Comparison of ENCODE assay signal across 8 cellular contexts in the genomic region with DNA sequence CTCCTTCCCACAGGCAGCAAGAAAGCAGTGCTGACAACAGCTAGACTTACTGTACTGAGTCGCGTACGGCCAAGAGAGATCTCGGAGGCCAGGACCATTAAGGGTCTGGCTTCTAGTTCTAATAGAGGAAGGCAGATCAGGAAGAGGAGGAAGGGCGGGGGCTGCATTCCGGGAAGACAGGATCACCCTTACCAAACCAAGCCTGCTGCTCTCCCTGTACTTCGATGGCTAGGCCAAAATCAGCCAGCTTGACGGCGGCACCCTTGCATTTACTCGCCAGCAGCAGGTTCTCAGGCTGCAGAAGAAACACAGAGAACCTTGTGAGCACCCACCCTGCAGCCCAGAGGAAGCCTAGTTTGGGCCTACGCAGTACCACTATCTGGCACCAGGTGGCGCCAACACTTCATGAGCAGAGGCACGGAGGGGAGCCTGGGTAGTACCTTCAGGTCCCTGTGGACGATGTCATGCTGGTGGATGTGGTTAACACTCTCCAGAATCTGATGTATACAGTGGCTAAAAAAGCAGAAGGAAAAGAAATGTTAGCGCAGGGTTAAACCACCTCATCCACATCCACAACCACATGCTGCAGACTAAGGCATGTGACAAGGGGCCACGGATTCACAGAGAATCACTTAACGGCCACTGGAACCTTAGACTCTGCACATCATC. TPM values are rescaled to one million over a fixed set of nuclear protein-coding genes. Genes with fewer than 3 reads are reported as not detected.
DNase-seq lines count a peak whose midpoint lies in the region; ATAC-seq and TF ChIP-seq lines count a peak whose summit lies in the region.

No MANE protein-coding gene starts in this region.

- H3K27ac ChIP-seq in CD4-positive, CD25-positive, alpha-beta regulatory T cell (ENCODE audit: insufficient read depth, low read length, poor library complexity, severe bottlenecking), result peak overlapping the region; percentile 74
- H3K27ac ChIP-seq in endodermal cell (ENCODE audit: low read depth, low read length), result no peak overlapping the region

- H3K4me1 Mint-ChIP-seq in CD4-positive, CD25-positive, alpha-beta regulatory T cell, result peaks cover 5 to 19% (median 9%) of the 10 kb centered on the region in 4 donors
- peaks cover 15% of the 10 kb centered on the region for H3K4me1 Mint-ChIP-seq in activated CD8-positive, alpha-beta memory T cell treated with anti-CD3 and anti-CD28 coated beads, Interleukin-2, amount 10 ng/mL, durations not matched to agents 7 days and 5 days
- peaks cover 12% of the 10 kb centered on the region for H3K4me1 Mint-ChIP-seq in endodermal cell

- no peak overlapping the region for H3K9ac ChIP-seq in endodermal cell (ENCODE audit: extremely low read depth, low read length, poor library complexity, severe bottlenecking)

- H3K36me3 ChIP-seq in CD4-positive, CD25-positive, alpha-beta regulatory T cell (ENCODE audit: control insufficient read depth, insufficient read depth, low read length), result peaks cover 74% of the 10 kb centered on the region
- H3K36me3 ChIP-seq in endodermal cell (ENCODE audit: control insufficient read depth, insufficient read depth, low read length), result peaks cover 61% of the 10 kb centered on the region

- H3K36me3 Mint-ChIP-seq in CD4-positive, CD25-positive, alpha-beta regulatory T cell, result peaks cover 46% of the 10 kb centered on the region
- H3K36me3 Mint-ChIP-seq in activated CD8-positive, alpha-beta memory T cell treated with anti-CD3 and anti-CD28 coated beads, Interleukin-2, amount 10 ng/mL, durations not matched to agents 7 days and 5 days, result peaks cover 41% of the 10 kb centered on the region
- peaks cover 32% of the 10 kb centered on the region for H3K36me3 Mint-ChIP-seq in endodermal cell (ENCODE audit: low read depth)

- no peaks in the 10 kb centered on the region for H3K9me3 Mint-ChIP-seq in CD4-positive, CD25-positive, alpha-beta regulatory T cell
- H3K9me3 Mint-ChIP-seq in activated CD8-positive, alpha-beta memory T cell treated with anti-CD3 and anti-CD28 coated beads, Interleukin-2, amount 10 ng/mL, durations not matched to agents 7 days and 5 days (ENCODE audit: low read depth), result no peaks in the 10 kb centered on the region
- no peaks in the 10 kb centered on the region for H3K9me3 Mint-ChIP-seq in endodermal cell

- no peaks in the 10 kb centered on the region for H3K27me3 Mint-ChIP-seq in CD4-positive, CD25-positive, alpha-beta regulatory T cell
- no peaks in the 10 kb centered on the region for H3K27me3 Mint-ChIP-seq in activated CD8-positive, alpha-beta memory T cell treated with anti-CD3 and anti-CD28 coated beads, Interleukin-2, amount 10 ng/mL, durations not matched to agents 7 days and 5 days
- no peaks in the 10 kb centered on the region for H3K27me3 Mint-ChIP-seq in endodermal cell (ENCODE audit: insufficient read depth)

- no peak overlapping the region for H3K4me3 ChIP-seq in CD4-positive, CD25-positive, alpha-beta regulatory T cell (ENCODE audit: low read depth, low read length)
- no peak overlapping the region for H3K4me3 ChIP-seq in endodermal cell (ENCODE audit: low read length)

- H3K27ac Mint-ChIP-seq in CD4-positive, CD25-positive, alpha-beta regulatory T cell, result peak overlapping the region; percentile 88 to 96 (median 92)
- peak overlapping the region; percentile 78 for H3K27ac Mint-ChIP-seq in activated CD8-positive, alpha-beta memory T cell treated with anti-CD3 and anti-CD28 coated beads, Interleukin-2, amount 10 ng/mL, durations not matched to agents 7 days and 5 days
- no peak overlapping the region for H3K27ac Mint-ChIP-seq in endodermal cell

- WGBS in endodermal cell (ENCODE audit: insufficient coverage in 1 of 2, insufficient read length in 1 of 2), 2 experiments, result 38 to 52% methylated on average over 4 to 17 of the region's 17 CpGs

- peaks cover 7% of the 10 kb centered on the region for H3K4me1 ChIP-seq in CD4-positive, CD25-positive, alpha-beta regulatory T cell (ENCODE audit: control insufficient read depth, insufficient read depth, low read length, poor library complexity, severe bottlenecking)
- peaks cover 12% of the 10 kb centered on the region for H3K4me1 ChIP-seq in endodermal cell (ENCODE audit: control insufficient read depth, insufficient read depth, low read length)

- H3K9me3 ChIP-seq in CD4-positive, CD25-positive, alpha-beta regulatory T cell (ENCODE audit: control insufficient read depth in 2 of 2, low read length in 2 of 2), result no peaks in the 10 kb centered on the region
- no peaks in the 10 kb centered on the region for H3K9me3 ChIP-seq in endodermal cell (ENCODE audit: control insufficient read depth, low read length)

- peak; percentile 98 for ATAC-seq in CD4-positive, CD25-positive, alpha-beta regulatory T cell (ENCODE audit: low read depth in 2 of 2)
- ATAC-seq in GM19328 (IDR thresholded peaks at IDR 0.05; ENCODE audit: unreplicated experiment) (peak; percentile 94), HG03460 (IDR thresholded peaks at IDR 0.05; ENCODE audit: unreplicated experiment) (peak; percentile 91)
- peak; percentile 98 for ATAC-seq in activated CD8-positive, alpha-beta memory T cell treated with anti-CD3 and anti-CD28 coated beads, Interleukin-2, amount 10 ng/mL, durations not matched to agents 7 days and 5 days

- no peaks in the 10 kb centered on the region for H3K27me3 ChIP-seq in CD4-positive, CD25-positive, alpha-beta regulatory T cell (ENCODE audit: control insufficient read depth, insufficient read depth, low read length)
- no peaks in the 10 kb centered on the region for H3K27me3 ChIP-seq in endodermal cell (ENCODE audit: control insufficient read depth, insufficient read depth, low read length, poor library complexity, severe bottlenecking)

- peak overlapping the region in 1 of 4 donors; percentile 7 for H3K4me3 Mint-ChIP-seq in CD4-positive, CD25-positive, alpha-beta regulatory T cell
- peak overlapping the region; percentile 48 for H3K4me3 Mint-ChIP-seq in activated CD8-positive, alpha-beta memory T cell treated with anti-CD3 and anti-CD28 coated beads, Interleukin-2, amount 10 ng/mL, durations not matched to agents 7 days and 5 days
- H3K4me3 Mint-ChIP-seq in endodermal cell, result no peak overlapping the region

- peak; percentile 78 to 92 (median 87) for DNase-seq in CD4-positive, CD25-positive, alpha-beta regulatory T cell
- DNase-seq in NOMO-1 (lab: John Stamatoyannopoulos, UW; ENCODE audit: unreplicated experiment in 2 of 2) (peak; percentile 88 to 99), endodermal cell (peak; percentile 97), middle frontal gyrus (ENCODE audit: extremely low spot score, low spot score) (peak; percentile 75)
- peak; percentile 96 for DNase-seq in activated CD8-positive, alpha-beta memory T cell treated with anti-CD3 and anti-CD28 coated beads, Interleukin-2, amount 10 ng/mL, durations not matched to agents 7 days and 5 days
- DNase-seq in stimulated activated CD8-positive, alpha-beta memory T cell treated with anti-CD3 and anti-CD28 coated beads, Interleukin-2, amount 100 ng/mL, for 48 hours (ENCODE audit: low read depth in 2 of 2), result peak; percentile 86 to 91

- CTCF ChIA-PET in activated CD8-positive, alpha-beta memory T cell treated with anti-CD3 and anti-CD28 coated beads, Interleukin-2, amount 10 ng/mL, durations not matched to agents 7 days and 5 days (lab: Charles Lee), result interaction anchor here (0.7 to 18.8 kb wide), 17 partner anchors 10 to 191 kb away, joined by 3 to 411 read pairs (median 3); partner anchors contain the start of genes CAMK2G, CHCHD1 and PLAU

- peak; percentile 97 for TF ChIP-seq CTCF in endodermal cell (conservative IDR thresholded peaks at IDR 0.05)

RNA-seq across cellular contexts. Expression of gene CAMK2G, which starts 25.4 kb away (rescaled TPM):
- 58.8 TPM for total RNA-seq in CD4-positive, CD25-positive, alpha-beta regulatory T cell
- 1 to 10 TPM; 4.3 to 5.3 (median 4.7) TPM for polyA plus RNA-seq in CD4-positive, CD25-positive, alpha-beta regulatory T cell
- total RNA-seq in activated CD8-positive, alpha-beta memory T cell treated with anti-CD3 and anti-CD28 coated beads, Interleukin-2, amount 10 ng/mL, durations not matched to agents 7 days and 5 days, result 10 to 100 TPM; 30.8 to 49.2 TPM
- total RNA-seq in endodermal cell, result 10 to 100 TPM; 20.9 to 21.7 TPM
- polyA plus RNA-seq in endodermal cell (2013, experiment 1 of 2), result 29.8 TPM
- polyA plus RNA-seq in endodermal cell (2013, experiment 2 of 2), result 25.8 TPM

RNA-seq across cellular contexts. Expression of gene NDST2, which starts 37.6 kb away (rescaled TPM):
- 74.4 TPM for total RNA-seq in CD4-positive, CD25-positive, alpha-beta regulatory T cell
- polyA plus RNA-seq in CD4-positive, CD25-positive, alpha-beta regulatory T cell, result 10 to 100 TPM; 20.6 to 28.5 (median 24.6) TPM
- total RNA-seq in activated CD8-positive, alpha-beta memory T cell treated with anti-CD3 and anti-CD28 coated beads, Interleukin-2, amount 10 ng/mL, durations not matched to agents 7 days and 5 days, result 10 to 100 TPM; 49.4 to 64.5 TPM
- 10 to 100 TPM; 19.6 to 20.3 TPM for total RNA-seq in endodermal cell
- polyA plus RNA-seq in endodermal cell (2013, experiment 1 of 2), result 23.6 TPM
- 15.4 TPM for polyA plus RNA-seq in endodermal cell (2013, experiment 2 of 2)
